ENCODE assay signal across 17 cellular contexts in the genomic region with DNA sequence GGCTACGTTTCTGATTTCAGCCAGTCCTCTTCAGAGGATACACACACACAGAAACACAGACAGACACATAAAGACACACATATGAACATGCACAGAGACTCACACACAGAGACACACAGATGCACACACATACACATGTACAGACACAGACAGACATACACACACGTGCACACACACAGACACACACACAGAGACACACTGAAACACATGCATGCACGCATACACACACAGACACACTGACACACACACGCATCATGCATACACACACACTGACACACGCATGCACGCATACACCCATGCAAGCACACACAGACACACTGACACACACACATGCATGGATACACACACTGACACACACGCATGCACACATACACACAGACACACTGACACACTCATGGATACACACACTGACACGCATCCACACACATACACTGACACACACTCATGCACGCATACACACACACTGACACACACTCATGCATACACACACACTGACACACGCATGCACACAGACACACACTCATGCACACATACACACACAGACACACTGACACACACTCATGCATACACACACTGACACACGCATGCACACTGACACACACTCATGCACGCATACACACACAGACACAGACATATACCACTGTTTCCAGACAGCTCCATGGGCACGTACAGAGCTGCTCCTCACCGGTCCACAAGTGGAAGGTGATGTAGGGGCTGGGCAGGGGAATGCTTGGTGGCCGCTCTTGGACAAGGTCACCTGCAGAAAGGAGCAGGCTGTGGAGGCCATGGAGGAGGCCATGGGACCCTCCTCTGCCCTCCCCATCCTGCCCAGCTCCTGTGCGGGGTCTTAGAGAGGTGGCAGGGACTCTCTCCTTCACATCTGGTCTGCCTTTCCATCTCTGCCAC. TPM values are rescaled to one million over a fixed set of nuclear protein-coding genes. Genes with fewer than 3 reads are reported as not detected.
"Had no signal": no experiment of that assay in that cellular context is flagged by ENCODE, and none has a peak within 500 bp of the region (broad histone marks: within the 10 kb centered on the region; RNA-seq: fewer than 3 reads in every experiment).

No MANE protein-coding gene starts in this region.

- H3K27me3 ChIP-seq: colonic mucosa, neutrophil, thyroid gland had no signal

- H3K4me3 ChIP-seq: colonic mucosa, left lung, mucosa of descending colon, thyroid gland had no signal

- H3K36me3 ChIP-seq: colonic mucosa, left lung, thyroid gland had no signal

- H3K9me3 ChIP-seq: colonic mucosa, left lung, neutrophil, thyroid gland had no signal

- H3K4me1 ChIP-seq: colonic mucosa, left lung, thyroid gland had no signal

- DNase-seq: activated CD4-positive, alpha-beta T cell treated with anti-CD3 and anti-CD28 coated beads, Interleukin-2, amount 50 U/mL, for 4 hours; activated CD4-positive, CD25-positive, alpha-beta regulatory T cell treated with anti-CD3 and anti-CD28 coated beads, Interleukin-2, amount 50 U/mL, for 72 hours; activated gamma-delta T cell; activated T-cell treated with anti-CD3 and anti-CD28 coated beads, Interleukin-2, amount 50 U/mL, for 48 hours; caudate nucleus; colonic mucosa; mucosa of descending colon; naive thymus-derived CD4-positive, alpha-beta T cell; T-helper 1 cell; T1000; thyroid gland had no signal

- H3K27ac ChIP-seq: colonic mucosa, left lung, neutrophil, thyroid gland had no signal

- FAIRE-seq: endometrium had no signal

- ATAC-seq: activated naive CD4-positive, alpha-beta T cell treated with anti-CD3 and anti-CD28 coated beads, Interleukin-2, amount 50 U/mL, for 72 hours; esophagus mucosa; left lung; mucosa of descending colon; naive thymus-derived CD4-positive, alpha-beta T cell had no signal

RNA-seq across cellular contexts. Expression of gene MFSD6L, which starts 30.1 kb away (rescaled TPM):
- total RNA-seq: renal cortical epithelial cell had no signal
- polyA plus RNA-seq: naive thymus-derived CD4-positive, alpha-beta T cell had no signal

RNA-seq across cellular contexts. Expression of gene PIK3R6, which starts 38.2 kb away (rescaled TPM):
- total RNA-seq: renal cortical epithelial cell had no signal
